Comparison of ENCODE assay signal across 1 cellular context in the genomic region with DNA sequence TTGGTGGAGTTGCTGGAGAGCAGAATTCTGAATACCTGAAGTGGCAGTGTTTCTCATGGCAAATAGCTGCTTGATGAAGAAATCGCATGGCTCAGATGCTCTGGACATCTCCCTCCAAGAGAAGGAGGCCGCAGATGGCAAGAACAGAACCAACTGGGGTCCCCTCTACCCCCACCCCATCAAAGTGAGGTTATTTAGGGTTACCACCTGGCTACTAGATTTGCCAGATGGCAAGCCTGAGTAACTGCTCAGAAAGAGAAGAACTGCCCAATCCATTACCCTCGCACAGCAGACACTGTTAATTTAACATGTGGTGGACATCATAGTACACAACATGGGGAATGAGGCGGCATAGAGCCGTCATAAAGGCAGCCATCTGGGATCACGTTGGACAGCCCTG.
TF ChIP-seq lines count a peak whose summit lies in the region.

No MANE protein-coding gene starts in this region.

TF ChIP-seq in IMR-90, 13 proteins besides CTCF, POLR2A, EP300 and RAD21:
- TF ChIP-seq RFX5 (IDR thresholded peaks at IDR 0.05; ENCODE audit: low read depth, low read length), result no peak
- no peak for TF ChIP-seq SMC3 (IDR thresholded peaks at IDR 0.05; ENCODE audit: low read depth, low read length)
- TF ChIP-seq, protein P1, sequence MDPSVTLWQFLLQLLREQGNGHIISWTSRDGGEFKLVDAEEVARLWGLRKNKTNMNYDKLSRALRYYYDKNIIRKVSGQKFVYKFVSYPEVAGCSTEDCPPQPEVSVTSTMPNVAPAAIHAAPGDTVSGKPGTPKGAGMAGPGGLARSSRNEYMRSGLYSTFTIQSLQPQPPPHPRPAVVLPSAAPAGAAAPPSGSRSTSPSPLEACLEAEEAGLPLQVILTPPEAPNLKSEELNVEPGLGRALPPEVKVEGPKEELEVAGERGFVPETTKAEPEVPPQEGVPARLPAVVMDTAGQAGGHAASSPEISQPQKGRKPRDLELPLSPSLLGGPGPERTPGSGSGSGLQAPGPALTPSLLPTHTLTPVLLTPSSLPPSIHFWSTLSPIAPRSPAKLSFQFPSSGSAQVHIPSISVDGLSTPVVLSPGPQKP (IDR thresholded peaks at IDR 0.05; ENCODE audit: borderline replicate concordance, low read depth, low read length), result no peak
- TF ChIP-seq BHLHE40 (IDR thresholded peaks at IDR 0.05; ENCODE audit: low read depth, low read length), result no peak
- TF ChIP-seq FOS (IDR thresholded peaks at IDR 0.05; ENCODE audit: low read depth, low read length), result no peak
- no peak for TF ChIP-seq CEBPB (IDR thresholded peaks at IDR 0.05; ENCODE audit: low read depth, low read length)
- TF ChIP-seq, protein P2, sequence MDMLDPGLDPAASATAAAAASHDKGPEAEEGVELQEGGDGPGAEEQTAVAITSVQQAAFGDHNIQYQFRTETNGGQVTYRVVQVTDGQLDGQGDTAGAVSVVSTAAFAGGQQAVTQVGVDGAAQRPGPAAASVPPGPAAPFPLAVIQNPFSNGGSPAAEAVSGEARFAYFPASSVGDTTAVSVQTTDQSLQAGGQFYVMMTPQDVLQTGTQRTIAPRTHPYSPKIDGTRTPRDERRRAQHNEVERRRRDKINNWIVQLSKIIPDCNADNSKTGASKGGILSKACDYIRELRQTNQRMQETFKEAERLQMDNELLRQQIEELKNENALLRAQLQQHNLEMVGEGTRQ (IDR thresholded peaks at IDR 0.05; ENCODE audit: low read depth, low read length), result no peak
- no peak for TF ChIP-seq MAZ (IDR thresholded peaks at IDR 0.05; ENCODE audit: borderline replicate concordance, low read depth, low read length)
- TF ChIP-seq CHD1 (IDR thresholded peaks at IDR 0.05; ENCODE audit: low read depth, low read length), result no peak
- TF ChIP-seq RCOR1 (IDR thresholded peaks at IDR 0.05; ENCODE audit: insufficient replicate concordance, low read length), result no peak
